Comparison of ENCODE assay signal across 8 cellular contexts in the genomic region with DNA sequence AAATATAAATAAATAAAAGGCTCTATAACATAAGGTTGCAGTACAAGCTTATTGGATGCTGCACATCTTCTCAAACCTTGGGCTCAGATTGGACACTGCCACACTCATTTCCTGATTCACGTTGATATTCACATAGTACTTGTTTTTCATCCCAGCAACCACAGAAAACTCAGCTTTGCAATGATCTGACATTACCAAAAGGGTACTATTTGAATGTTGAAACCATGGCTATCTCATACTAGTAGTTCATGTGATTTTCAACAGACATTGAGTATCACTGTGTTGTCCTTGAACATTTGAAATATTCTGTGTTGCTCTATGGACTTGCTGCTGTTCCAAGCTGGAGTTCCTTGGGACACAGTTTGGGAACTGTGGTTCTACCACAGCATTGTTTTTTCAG.
"Had no signal": no experiment of that assay in that cellular context is flagged by ENCODE, and none has a peak within 500 bp of the region (broad histone marks: within the 10 kb centered on the region; RNA-seq: fewer than 3 reads in every experiment).

No MANE protein-coding gene starts in this region.

- H3K9me3 Mint-ChIP-seq: HFFc6, IgD-negative memory B cell had no signal

- H3K4me3 Mint-ChIP-seq: HFFc6, IgD-negative memory B cell had no signal

- ATAC-seq: HCT116, HepG2 had no signal

- H3K27ac Mint-ChIP-seq: HFFc6, IgD-negative memory B cell had no signal

- H3K36me3 Mint-ChIP-seq: IgD-negative memory B cell had no signal

- H3K27me3 Mint-ChIP-seq: IgD-negative memory B cell had no signal

- FAIRE-seq: HepG2 had no signal

- H3K4me1 Mint-ChIP-seq: IgD-negative memory B cell had no signal

- DNase-seq: GM23248, GOT3, H7, HFFc6, KBM-7 had no signal
